8 cellular contexts compared by ENCODE assay signal in genomic region chr12:132638541-132639408, GRCh38. TPM values are rescaled to one million over a fixed set of nuclear protein-coding genes. Genes with fewer than 3 reads are reported as not detected.
DNase-seq lines count a peak whose midpoint lies in the region; ATAC-seq and TF ChIP-seq lines count a peak whose summit lies in the region.

No MANE protein-coding gene starts in this region.

- H3K4me3 ChIP-seq in MM.1S (ENCODE audit: low read length) = no peak overlapping the region
- no peak overlapping the region for H3K4me3 ChIP-seq in liver (ENCODE audit: low read depth in 1 of 3, low read length in 3 of 3)

- H3K27me3 ChIP-seq in MM.1S (replicated peaks; ENCODE audit: insufficient read depth, low read length) = no peaks in the 10 kb centered on the region
- no peaks in the 10 kb centered on the region for H3K27me3 ChIP-seq in liver (ENCODE audit: control insufficient read depth in 4 of 4, insufficient read depth in 4 of 4, low read length in 3 of 4)

- H3K9me3 ChIP-seq in MM.1S (replicated peaks; ENCODE audit: insufficient read depth, low read length) = no peaks in the 10 kb centered on the region
- H3K9me3 ChIP-seq in liver (ENCODE audit: control insufficient read depth in 4 of 4, low read length in 3 of 4) = no peaks in the 10 kb centered on the region

- no peaks in the 10 kb centered on the region for H4K20me1 ChIP-seq in MM.1S (ENCODE audit: insufficient read depth, low read length)

- H3K4me1 ChIP-seq in MM.1S (ENCODE audit: low read length) (no peaks in the 10 kb centered on the region), liver (ENCODE audit: control insufficient read depth in 4 of 4, insufficient read depth in 4 of 4, low read length in 3 of 4) (no peaks in the 10 kb centered on the region)

- in situ Hi-C loops in T47D (cut with HindIII; ENCODE audit: low pct_unique_long_range_greater_than_20kb, low sequenced_read_pairs) = no loop called here

- H3K9me2 ChIP-seq in MM.1S (replicated peaks; ENCODE audit: insufficient read depth, low read length) = no peaks in the 10 kb centered on the region

- H3K9ac ChIP-seq in MM.1S (ENCODE audit: low read length) = no peak overlapping the region
- H3K9ac ChIP-seq in liver (ENCODE audit: low read depth in 1 of 2, low read length in 2 of 2) = no peak overlapping the region

- H3K27ac ChIP-seq in MM.1S (ENCODE audit: low read length) (no peak overlapping the region), liver (ENCODE audit: low read depth in 1 of 2, low read length in 2 of 2) (no peak overlapping the region)

- peak; percentile 39 for TF ChIP-seq CTCF in MM.1S (IDR thresholded peaks at IDR 0.05; ENCODE audit: low read length)
- TF ChIP-seq CTCF in liver (IDR thresholded peaks at IDR 0.05; ENCODE audit: low read depth, low read length, missing input control) = peak; percentile 69

- TF ChIP-seq RAD21 in liver (IDR thresholded peaks at IDR 0.05) = peak; percentile 77 to 86

- no peaks in the 10 kb centered on the region for H3K36me3 ChIP-seq in MM.1S (replicated peaks; ENCODE audit: insufficient read depth, low read length)
- peaks cover 10 to 85% (median 46%) of the 10 kb centered on the region in 4 donors for H3K36me3 ChIP-seq in liver (ENCODE audit: control insufficient read depth in 4 of 4, insufficient read depth in 3 of 4, low read depth in 1 of 4, low read length in 3 of 4)

- no peak overlapping the region for H2AFZ ChIP-seq in MM.1S (ENCODE audit: low read length)

- WGBS in liver = 82% methylated on average over 25 of the region's 25 CpGs

- DNase-seq in DMS153 treated with DMSO at 0.1 percent for 48 hours (lab: John Stamatoyannopoulos, UW; ENCODE audit: unreplicated experiment) = peak; percentile 5
- no peak for DNase-seq in DMS153 (lab: John Stamatoyannopoulos, UW)
- DNase-seq in MM.1S = no peak
- peak; percentile 77 to 87 for DNase-seq in T47D (ENCODE audit: low read depth in 1 of 2, low spot score in 1 of 2)

- ATAC-seq in GM18867 (IDR thresholded peaks at IDR 0.05; ENCODE audit: unreplicated experiment) (no peak), HG03571 (IDR thresholded peaks at IDR 0.05; ENCODE audit: unreplicated experiment) (no peak), HG03025 (IDR thresholded peaks at IDR 0.05; ENCODE audit: low FRiP score, unreplicated experiment) (no peak)

- H3K4me2 ChIP-seq in MM.1S (ENCODE audit: low read depth, low read length) = no peak overlapping the region

- no peaks in the 10 kb centered on the region for H3K79me2 ChIP-seq in MM.1S (ENCODE audit: low read length)

- H3F3A ChIP-seq in MM.1S (ENCODE audit: insufficient read depth, low read length) = no peaks in the 10 kb centered on the region

TF ChIP-seq in liver, 16 proteins besides CTCF, POLR2A, EP300 and RAD21:
- TF ChIP-seq RXRA (IDR thresholded peaks at IDR 0.05) = no peak
- TF ChIP-seq MAX (IDR thresholded peaks at IDR 0.05) = no peak
- no peak for TF ChIP-seq SP1 (IDR thresholded peaks at IDR 0.05)
- TF ChIP-seq, protein P1, sequence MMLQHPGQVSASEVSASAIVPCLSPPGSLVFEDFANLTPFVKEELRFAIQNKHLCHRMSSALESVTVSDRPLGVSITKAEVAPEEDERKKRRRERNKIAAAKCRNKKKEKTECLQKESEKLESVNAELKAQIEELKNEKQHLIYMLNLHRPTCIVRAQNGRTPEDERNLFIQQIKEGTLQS (IDR thresholded peaks at IDR 0.05) = no peak
- TF ChIP-seq ZBTB33 (IDR thresholded peaks at IDR 0.05) = no peak
- TF ChIP-seq JUND (IDR thresholded peaks at IDR 0.05) = no peak

RNA-seq across cellular contexts. Expression of gene P2RX2, which starts 20.2 kb away (rescaled TPM):
- total RNA-seq in liver = not detected
- not detected for polyA plus RNA-seq in liver

RNA-seq across cellular contexts. Expression of gene LRCOL1, which starts 28.4 kb away (rescaled TPM):
- total RNA-seq in liver = 1 to 10 TPM in 1 of 2 donors, not detected in 1; 2.6 TPM
- polyA plus RNA-seq in liver = 10 to 100 TPM in 1 of 2 donors, 1 to 10 TPM in 1; 5.9 to 40.7 TPM

RNA-seq across cellular contexts. Expression of gene POLE, which starts 48.4 kb away (rescaled TPM):
- 10 to 100 TPM; 31.0 to 39.2 TPM for total RNA-seq in liver
- 1 to 10 TPM; 7.6 to 8.4 TPM for polyA plus RNA-seq in liver

RNA-seq across cellular contexts. Expression of gene PXMP2, which starts 48.6 kb away (rescaled TPM):
- 100 to 1,000 TPM in 1 of 2 donors, 10 to 100 TPM in 1; 43.8 to 117 TPM for total RNA-seq in liver
- polyA plus RNA-seq in liver = 100 to 1,000 TPM; 153 to 259 TPM

Comparison
In these comparisons a context has a peak if more than half of its experiments do, and no peak if none do; other contexts are left out.
1. DNase-seq: peak in DMS153 treated with DMSO at 0.1 percent for 48 hours (single experiment) and T47D (2 of 2); none in DMS153 (single experiment) and MM.1S (single experiment).